ENCODE assay signal across 15 cellular contexts in genomic region chr1:181430015-181430657, GRCh38. TPM values are rescaled to one million over a fixed set of nuclear protein-coding genes. Genes with fewer than 3 reads are reported as not detected.
DNase-seq lines count a peak whose midpoint lies in the region; ATAC-seq, FAIRE-seq and TF ChIP-seq lines count a peak whose summit lies in the region.
"Had no signal": no experiment of that assay in that cellular context is flagged by ENCODE, and none has a peak within 500 bp of the region (broad histone marks: within the 10 kb centered on the region; RNA-seq: fewer than 3 reads in every experiment).

No MANE protein-coding gene starts in this region.

- peaks cover 10% of the 10 kb centered on the region for H3K4me1 ChIP-seq in KMS-11 (ENCODE audit: low read depth, poor library complexity, severe bottlenecking)
- H3K4me1 ChIP-seq: heart left ventricle, upper lobe of right lung had no signal

- no peaks in the 10 kb centered on the region for H3K27me3 ChIP-seq in KMS-11 (ENCODE audit: insufficient read depth, low read depth)

- no peaks in the 10 kb centered on the region for H3K9me3 Mint-ChIP-seq in activated CD4-positive, alpha-beta T cell treated with anti-CD3 and anti-CD28 coated beads for 36 hours (ENCODE audit: low read depth)
- H3K9me3 Mint-ChIP-seq: central memory CD8-positive, alpha-beta T cell had no signal

- H3K4me3 Mint-ChIP-seq in activated CD4-positive, alpha-beta T cell treated with anti-CD3 and anti-CD28 coated beads for 36 hours, result no peak overlapping the region
- H3K4me3 Mint-ChIP-seq: central memory CD8-positive, alpha-beta T cell had no signal

- no peak for TF ChIP-seq CTCF in KMS-11 (conservative IDR thresholded peaks at IDR 0.05; ENCODE audit: low read depth, low read length)

- H3K27me3 Mint-ChIP-seq in activated CD4-positive, alpha-beta T cell treated with anti-CD3 and anti-CD28 coated beads for 36 hours, result peaks cover 32% of the 10 kb centered on the region

- H3K27ac Mint-ChIP-seq in activated CD4-positive, alpha-beta T cell treated with anti-CD3 and anti-CD28 coated beads for 36 hours, result no peak overlapping the region
- H3K27ac Mint-ChIP-seq: naive B cell had no signal

- no peaks in the 10 kb centered on the region for H3K36me3 Mint-ChIP-seq in activated CD4-positive, alpha-beta T cell treated with anti-CD3 and anti-CD28 coated beads for 36 hours (ENCODE audit: low read depth)

- FAIRE-seq in RCC 7860 (lab: Jason Lieb, UNC), result no peak

- H3K79me2 ChIP-seq in KMS-11 (ENCODE audit: insufficient read depth, low read depth), result no peaks in the 10 kb centered on the region

- POLR2A ChIA-PET in activated CD4-positive, alpha-beta T cell treated with anti-CD3 and anti-CD28 coated beads for 36 hours (lab: Charles Lee), result interaction anchor here (0.6 kb wide), 1 partner anchor 16 kb away, joined by 3 read pairs; no protein-coding TSS in a partner anchor

- DNase-seq in nucleus accumbens (lab: John Stamatoyannopoulos, UW), result peak in 33 of 56 donors; percentile 3 to 69 (median 16)
- no peak for DNase-seq in activated CD4-positive, alpha-beta T cell treated with anti-CD3 and anti-CD28 coated beads for 36 hours
- DNase-seq in stimulated activated CD4-positive, alpha-beta T cell treated with anti-CD3 and anti-CD28 coated beads, Interleukin-15, amount 100 ng/mL, for 24 hours, result no peak
- DNase-seq in RCC 7860 (ENCODE audit: low spot score), result no peak
- no peak for DNase-seq in NK-92 treated with Interleukin-12 subunit alpha and Interleukin-12 subunit beta, amount 100 ng/mL, for 24 hours (lab: John Stamatoyannopoulos, UW)
- DNase-seq: heart left ventricle, IMR-90, naive B cell, NCI-H748 treated with DMSO at 0.1 percent for 48 hours, T-helper 9 cell, upper lobe of right lung had no signal

- H3K9ac ChIP-seq in KMS-11, result no peak overlapping the region

- no peaks in the 10 kb centered on the region for H3K36me3 ChIP-seq in KMS-11 (ENCODE audit: insufficient read depth)
- H3K36me3 ChIP-seq: heart left ventricle, upper lobe of right lung had no signal

- peak overlapping the region; percentile 22; the same call in 1 of the 2 replicates for H3K4me2 ChIP-seq in KMS-11

- H3K4me1 Mint-ChIP-seq in activated CD4-positive, alpha-beta T cell treated with anti-CD3 and anti-CD28 coated beads for 36 hours, result peaks cover under 1% of the 10 kb centered on the region

- no peak overlapping the region for H3K4me3 ChIP-seq in KMS-11 (IDR thresholded peaks at IDR 0.05; ENCODE audit: insufficient read depth, low read depth, low read length)
- H3K4me3 ChIP-seq: heart left ventricle, upper lobe of right lung had no signal

- ATAC-seq in GM18861 (IDR thresholded peaks at IDR 0.05; ENCODE audit: unreplicated experiment) (peak; percentile 65), HG02588 (IDR thresholded peaks at IDR 0.05; ENCODE audit: unreplicated experiment) (peak; percentile 80)
- no peak for ATAC-seq in activated CD4-positive, alpha-beta T cell treated with anti-CD3 and anti-CD28 coated beads for 36 hours
- ATAC-seq: upper lobe of right lung had no signal

- CTCF ChIA-PET in activated CD4-positive, alpha-beta T cell treated with anti-CD3 and anti-CD28 coated beads for 36 hours (lab: Charles Lee), result interaction anchor here (0.5 to 1.2 kb wide), 4 partner anchors 53 to 240 kb away, joined by 3 to 9 read pairs (median 4); partner anchors contain the start of gene CACNA1E

- intact Hi-C loops in activated CD4-positive, alpha-beta T cell treated with anti-CD3 and anti-CD28 coated beads for 36 hours (cut with DNase I, micrococcal nuclease), result no loop called here

- peak overlapping the region; percentile 23; the same call in 1 of the 2 replicates for H2AFZ ChIP-seq in KMS-11 (ENCODE audit: low read depth)

- peak overlapping the region; percentile 11; the same call in 1 of the 2 replicates for H3K27ac ChIP-seq in KMS-11
- H3K27ac ChIP-seq: upper lobe of right lung had no signal

- no peaks in the 10 kb centered on the region for H4K20me1 ChIP-seq in KMS-11 (ENCODE audit: insufficient read depth)

RNA-seq across cellular contexts. Expression of gene CACNA1E, which starts 53.2 kb away (rescaled TPM):
- total RNA-seq in activated CD4-positive, alpha-beta T cell treated with anti-CD3 and anti-CD28 coated beads for 36 hours, result not detected
- total RNA-seq: IMR-90 had no signal

Comparison
In these comparisons a context has a peak if more than half of its experiments do, and no peak if none do; other contexts are left out.
1. DNase-seq: peak in nucleus accumbens (33 of 56); none in activated CD4-positive, alpha-beta T cell treated with anti-CD3 and anti-CD28 coated beads for 36 hours (single experiment), stimulated activated CD4-positive, alpha-beta T cell treated with anti-CD3 and anti-CD28 coated beads, Interleukin-15, amount 100 ng/mL, for 24 hours (single experiment), RCC 7860 (single experiment) and NK-92 treated with Interleukin-12 subunit alpha and Interleukin-12 subunit beta, amount 100 ng/mL, for 24 hours (single experiment).